28 cellular contexts compared by ENCODE assay signal in genomic region chr6:78863576-78863975, GRCh38.
"Had no signal": no experiment of that assay in that cellular context is flagged by ENCODE, and none has a peak within 500 bp of the region (broad histone marks: within the 10 kb centered on the region; RNA-seq: fewer than 3 reads in every experiment).

No MANE protein-coding gene starts in this region.

- H3K9me3 ChIP-seq: suprapubic skin, testis, thoracic aorta, thyroid gland, tibial artery, transverse colon, upper lobe of left lung, upper lobe of right lung, uterus, vagina had no signal

- H3K36me3 ChIP-seq: stomach, suprapubic skin, thoracic aorta, thyroid gland, tibial artery, tibial nerve, transverse colon, upper lobe of left lung, upper lobe of right lung, uterus, vagina had no signal

- H3K4me3 Mint-ChIP-seq: stimulated activated effector memory CD8-positive, alpha-beta T cell treated with anti-CD3 and anti-CD28 coated beads, Interleukin-12 subunit alpha, Interleukin-12 subunit beta, amount 100 ng/mL, for 72 hours; stimulated activated memory B cell treated with anti-CD40 and anti-IgM and Interleukin-4, amounts not matched to agents 10 μg/mL and 1 μg/mL and 100 μg/mL, for 72 hours; stimulated activated naive B cell treated with anti-CD40 and anti-IgM and Interleukin-4, amounts not matched to agents 10 μg/mL and 1 μg/mL and 100 μg/mL, for 72 hours; stimulated activated naive CD8-positive, alpha-beta T cell treated with anti-CD3 and anti-CD28 coated beads, Interleukin-15, amount 100 ng/mL, for 72 hours; stimulated activated naive CD8-positive, alpha-beta T cell treated with anti-CD3 and anti-CD28 coated beads, Interleukin-15, Interleukin-2, amounts not matched to agents 100 ng/mL and 50 ng/mL, for 24 hours; type B pancreatic cell had no signal

- H3K27ac Mint-ChIP-seq: stimulated activated effector memory CD8-positive, alpha-beta T cell treated with anti-CD3 and anti-CD28 coated beads, Interleukin-12 subunit alpha, Interleukin-12 subunit beta, amount 100 ng/mL, for 72 hours; stimulated activated memory B cell treated with anti-CD40 and anti-IgM and Interleukin-4, amounts not matched to agents 10 μg/mL and 1 μg/mL and 100 μg/mL, for 72 hours; stimulated activated naive B cell treated with anti-CD40 and anti-IgM and Interleukin-4, amounts not matched to agents 10 μg/mL and 1 μg/mL and 100 μg/mL, for 72 hours; stimulated activated naive CD8-positive, alpha-beta T cell treated with anti-CD3 and anti-CD28 coated beads, Interleukin-15, amount 100 ng/mL, for 72 hours; stimulated activated naive CD8-positive, alpha-beta T cell treated with anti-CD3 and anti-CD28 coated beads, Interleukin-15, Interleukin-2, amounts not matched to agents 100 ng/mL and 50 ng/mL, for 24 hours; type B pancreatic cell had no signal

- ATAC-seq: stimulated activated effector memory CD8-positive, alpha-beta T cell treated with anti-CD3 and anti-CD28 coated beads, Interleukin-12 subunit alpha, Interleukin-12 subunit beta, amount 100 ng/mL, for 72 hours; stimulated activated memory B cell treated with anti-CD40 and anti-IgM and Interleukin-4, amounts not matched to agents 10 μg/mL and 1 μg/mL and 100 μg/mL, for 72 hours; stimulated activated naive B cell treated with anti-CD40 and anti-IgM and Interleukin-4, amounts not matched to agents 10 μg/mL and 1 μg/mL and 100 μg/mL, for 72 hours; stimulated activated naive CD8-positive, alpha-beta T cell treated with anti-CD3 and anti-CD28 coated beads, Interleukin-15, amount 100 ng/mL, for 72 hours; stimulated activated naive CD8-positive, alpha-beta T cell treated with anti-CD3 and anti-CD28 coated beads, Interleukin-15, Interleukin-2, amounts not matched to agents 100 U/mL and 50 U/mL, for 24 hours; upper lobe of right lung had no signal

- H3K4me3 ChIP-seq: stomach, suprapubic skin, testis, thoracic aorta, thyroid gland, tibial artery, tibial nerve, transverse colon, upper lobe of left lung, upper lobe of right lung, uterus, vagina had no signal

- H3K27me3 Mint-ChIP-seq: stimulated activated memory B cell treated with anti-CD40 and anti-IgM and Interleukin-4, amounts not matched to agents 10 μg/mL and 1 μg/mL and 100 μg/mL, for 72 hours; stimulated activated naive B cell treated with anti-CD40 and anti-IgM and Interleukin-4, amounts not matched to agents 10 μg/mL and 1 μg/mL and 100 μg/mL, for 72 hours; stimulated activated naive CD8-positive, alpha-beta T cell treated with anti-CD3 and anti-CD28 coated beads, Interleukin-15, amount 100 ng/mL, for 72 hours; stimulated activated naive CD8-positive, alpha-beta T cell treated with anti-CD3 and anti-CD28 coated beads, Interleukin-15, Interleukin-2, amounts not matched to agents 100 ng/mL and 50 ng/mL, for 24 hours; type B pancreatic cell had no signal

- H3K9me3 Mint-ChIP-seq: stimulated activated effector memory CD8-positive, alpha-beta T cell treated with anti-CD3 and anti-CD28 coated beads, Interleukin-12 subunit alpha, Interleukin-12 subunit beta, amount 100 ng/mL, for 72 hours; stimulated activated naive CD8-positive, alpha-beta T cell treated with anti-CD3 and anti-CD28 coated beads, Interleukin-15, Interleukin-2, amounts not matched to agents 100 ng/mL and 50 ng/mL, for 24 hours had no signal

- H3K27ac ChIP-seq: stomach, suprapubic skin, testis, thoracic aorta, thyroid gland, tibial artery, tibial nerve, transverse colon, upper lobe of left lung, upper lobe of right lung, uterus, vagina had no signal

- DNase-seq: stimulated activated CD4-positive, alpha-beta T cell treated with anti-CD3 and anti-CD28 coated beads, Interleukin-2, amount 100 ng/mL, for 48 hours; stimulated activated CD4-positive, alpha-beta T cell treated with anti-CD3 and anti-CD28 coated beads, Interleukin-4, amount 100 ng/mL, for 1 hour; stimulated activated CD4-positive, alpha-beta T cell treated with anti-CD3 and anti-CD28 coated beads, Interleukin-4, amount 100 ng/mL, for 24 hours; stimulated activated CD4-positive, alpha-beta T cell treated with anti-CD3 and anti-CD28 coated beads, Interleukin-4, amount 100 ng/mL, for 4 hours; stimulated activated CD8-positive, alpha-beta memory T cell treated with anti-CD3 and anti-CD28 coated beads, Interleukin-4, amount 100 ng/mL, for 48 hours; stimulated activated naive B cell treated with anti-CD40 and anti-IgM and Interleukin-4, amounts not matched to agents 10 μg/mL and 1 μg/mL and 100 μg/mL, for 72 hours; stimulated activated naive CD4-positive, alpha-beta T cell; stimulated activated naive CD4-positive, alpha-beta T cell treated with Interleukin-2 at 50 U/mL for 16 hours; stimulated activated naive CD8-positive, alpha-beta T cell treated with anti-CD3 and anti-CD28 coated beads, Interleukin-15, amount 100 ng/mL, for 72 hours; stimulated activated naive CD8-positive, alpha-beta T cell treated with anti-CD3 and anti-CD28 coated beads, Interleukin-15, Interleukin-2, amounts not matched to agents 100 U/mL and 50 U/mL, for 24 hours; stomach; substantia nigra; testis; thyroid gland; tibial artery; transverse colon; trophoblast cell; upper lobe of left lung; upper lobe of right lung; uterus had no signal

- H3K4me1 ChIP-seq: testis, thyroid gland, tibial artery, upper lobe of right lung, uterus, vagina had no signal
